ENCODE assay signal across 12 cellular contexts in genomic region chr5:137470111-137470920, GRCh38. TPM values are rescaled to one million over a fixed set of nuclear protein-coding genes. Genes with fewer than 3 reads are reported as not detected.
DNase-seq lines count a peak whose midpoint lies in the region; ATAC-seq and TF ChIP-seq lines count a peak whose summit lies in the region.
"Had no signal": no experiment of that assay in that cellular context is flagged by ENCODE, and none has a peak within 500 bp of the region (broad histone marks: within the 10 kb centered on the region; RNA-seq: fewer than 3 reads in every experiment).

No MANE protein-coding gene starts in this region.

- H3K36me3 ChIP-seq in adipocyte (ENCODE audit: control insufficient read depth, insufficient read depth, low read length, severe bottlenecking) (no peaks in the 10 kb centered on the region), gastroesophageal sphincter (no peaks in the 10 kb centered on the region)

- no peak for TF ChIP-seq EP300 in gastroesophageal sphincter (IDR thresholded peaks at IDR 0.05)

- no peak for TF ChIP-seq POLR2A in gastroesophageal sphincter (IDR thresholded peaks at IDR 0.05)

- 50 to 77% methylated on average over 2 to 5 of the region's 5 CpGs for WGBS in gastroesophageal sphincter (ENCODE audit: low coverage in 1 of 2), 2 donors

- H3K27ac ChIP-seq in gastroesophageal sphincter (no peak overlapping the region), substantia nigra (ENCODE audit: low read depth, low read length, poor library complexity, severe bottlenecking) (peak overlapping the region; percentile 41)

- H3K27me3 ChIP-seq in adipocyte (replicated peaks; ENCODE audit: control insufficient read depth, insufficient read depth, low read length) (no peaks in the 10 kb centered on the region), gastroesophageal sphincter (peaks cover 14% of the 10 kb centered on the region)

- H3K4me1 ChIP-seq in adipocyte (ENCODE audit: control insufficient read depth, insufficient read depth, low read length) = peaks cover 53% of the 10 kb centered on the region
- H3K4me1 ChIP-seq in gastroesophageal sphincter = no peaks in the 10 kb centered on the region

- TF ChIP-seq CTCF in HFF-Myc (IDR thresholded peaks at IDR 0.05; ENCODE audit: low read depth, low read length, missing control alignments) = no peak
- TF ChIP-seq CTCF in gastroesophageal sphincter (IDR thresholded peaks at IDR 0.05) = no peak

- no peaks in the 10 kb centered on the region for H3K9me3 ChIP-seq in adipocyte (ENCODE audit: control insufficient read depth, low read length)
- no peaks in the 10 kb centered on the region for H3K9me3 ChIP-seq in gastroesophageal sphincter

- peak overlapping the region; percentile 10 for H3K9ac ChIP-seq in adipocyte (ENCODE audit: low read length)

- DNase-seq in HFF-Myc (ENCODE audit: extremely low read depth, low read depth) (peak; percentile 79), adipocyte (ENCODE audit: low read depth) (peak; percentile 87), substantia nigra (lab: John Stamatoyannopoulos, UW) (peak in 1 of 49 donors; percentile 31), NCI-H187 (lab: John Stamatoyannopoulos, UW) (no peak), NCI-H1930 (lab: John Stamatoyannopoulos, UW) (no peak)
- DNase-seq in activated CD8-positive, alpha-beta memory T cell treated with anti-CD3 and anti-CD28 coated beads for 24 hours = no peak
- DNase-seq: activated naive CD8-positive, alpha-beta T cell treated with anti-CD3 and anti-CD28 coated beads for 36 hours; NCI-H187 treated with DMSO at 0.1 percent for 48 hours; RPMI8226; small intestine had no signal

- H3K4me3 ChIP-seq in HFF-Myc (replicated peaks; ENCODE audit: low read depth, low read length) (no peak overlapping the region), adipocyte (ENCODE audit: low read length) (no peak overlapping the region), gastroesophageal sphincter (no peak overlapping the region)

- peak; percentile 90 for ATAC-seq in gastroesophageal sphincter

RNA-seq across cellular contexts. Expression of gene SPOCK1, which starts 28.8 kb away (rescaled TPM):
- 10 to 100 TPM; 46.5 to 52.7 (median 51.4) TPM for total RNA-seq in gastroesophageal sphincter
- total RNA-seq: HT-29 had no signal

Comparison
In these comparisons a context has a peak if more than half of its experiments do, and no peak if none do; other contexts are left out.
1. DNase-seq: peak in HFF-Myc (single experiment) and adipocyte (single experiment); none in NCI-H187 (0 of 2), activated CD8-positive, alpha-beta memory T cell treated with anti-CD3 and anti-CD28 coated beads for 24 hours (single experiment) and NCI-H1930 (0 of 2).